10 cellular contexts compared by ENCODE assay signal in the genomic region with DNA sequence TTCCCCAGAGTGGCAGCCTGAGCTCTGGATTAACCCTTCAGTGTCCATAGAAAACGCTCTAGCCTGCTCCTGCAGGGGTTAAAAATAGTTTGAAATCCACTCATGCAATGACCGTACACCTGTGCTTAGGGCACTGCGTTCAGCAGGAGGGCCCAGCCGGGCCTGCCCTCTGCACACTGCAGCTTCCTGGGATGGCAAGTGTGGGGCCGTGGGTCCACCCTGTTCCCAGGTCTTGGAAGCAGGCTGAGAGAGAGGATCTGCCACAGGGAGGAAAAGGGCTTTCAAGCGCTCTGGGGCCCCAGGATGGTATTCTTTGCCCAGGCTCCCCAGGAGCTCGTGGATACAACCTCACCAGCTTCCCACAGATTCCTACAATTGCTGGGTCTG. TPM values are rescaled to one million over a fixed set of nuclear protein-coding genes. Genes with fewer than 3 reads are reported as not detected.
DNase-seq lines count a peak whose midpoint lies in the region; ATAC-seq and TF ChIP-seq lines count a peak whose summit lies in the region.
"Had no signal": no experiment of that assay in that cellular context is flagged by ENCODE, and none has a peak within 500 bp of the region (broad histone marks: within the 10 kb centered on the region; RNA-seq: fewer than 3 reads in every experiment).

No MANE protein-coding gene starts in this region.

- no peak overlapping the region for H3K4me2 ChIP-seq in GM23248 (ENCODE audit: unreplicated experiment)

- H3K36me3 ChIP-seq in GM23248 (ENCODE audit: low read depth) = no peaks in the 10 kb centered on the region

- H3K9me3 ChIP-seq in GM23248 (ENCODE audit: low read depth) = no peaks in the 10 kb centered on the region

- no peaks in the 10 kb centered on the region for H3K9me2 ChIP-seq in GM23248 (ENCODE audit: insufficient read depth)

- no peaks in the 10 kb centered on the region for H3F3A ChIP-seq in GM23248 (ENCODE audit: insufficient read depth)

- in situ Hi-C loops in GM23248 (cut with MboI) = no loop called here

- H3K4me3 Mint-ChIP-seq in activated T-cell treated with anti-CD3 and anti-CD28 coated beads, Interleukin-2, amount 50 U/mL, for 72 hours = peak overlapping the region in 1 of 2 donors; percentile 22

- peaks cover 0 to 1% of the 10 kb centered on the region in 2 donors for H3K36me3 Mint-ChIP-seq in activated T-cell treated with anti-CD3 and anti-CD28 coated beads, Interleukin-2, amount 50 U/mL, for 72 hours (ENCODE audit: insufficient read depth in 2 of 2)

- H3K4me3 ChIP-seq in HL-60 (replicated peaks; ENCODE audit: insufficient read depth, low read length) (no peak overlapping the region), GM23248 (no peak overlapping the region)

- DNase-seq in activated T-cell treated with anti-CD3 and anti-CD28 coated beads, Interleukin-2, amount 50 U/mL, for 72 hours = no peak
- DNase-seq in activated T-cell treated with anti-CD3 and anti-CD28 coated beads for 4 hours (no peak), HL-60 (ENCODE audit: low read depth in 1 of 2, low spot score in 1 of 2) (no peak), substantia nigra (lab: John Stamatoyannopoulos, UW) (no peak), NCI-H1436 (lab: John Stamatoyannopoulos, UW) (no peak), GM23248 (no peak), NCI-H82 treated with DMSO at 0.1 percent for 48 hours (lab: John Stamatoyannopoulos, UW; ENCODE audit: unreplicated experiment) (no peak)
- DNase-seq: NCI-H1930 had no signal

- H3K4me1 Mint-ChIP-seq in activated T-cell treated with anti-CD3 and anti-CD28 coated beads, Interleukin-2, amount 50 U/mL, for 72 hours (ENCODE audit: low read depth) = peaks cover 33% of the 10 kb centered on the region

- no peaks in the 10 kb centered on the region for H3K4me1 ChIP-seq in GM23248 (ENCODE audit: insufficient read depth)

- no peak overlapping the region for H2AFZ ChIP-seq in GM23248

- TF ChIP-seq CTCF in HL-60 (IDR thresholded peaks at IDR 0.05; ENCODE audit: insufficient read depth, low read length) = no peak

- no peak overlapping the region for H3K9ac ChIP-seq in GM23248

- no peaks in the 10 kb centered on the region for H3K27me3 Mint-ChIP-seq in activated T-cell treated with anti-CD3 and anti-CD28 coated beads, Interleukin-2, amount 50 U/mL, for 72 hours (ENCODE audit: low read depth)

- no peaks in the 10 kb centered on the region for H3K79me2 ChIP-seq in GM23248 (ENCODE audit: insufficient read depth)

- peak overlapping the region; percentile 45 for H3K27ac Mint-ChIP-seq in activated T-cell treated with anti-CD3 and anti-CD28 coated beads, Interleukin-2, amount 50 U/mL, for 72 hours

- peak; percentile 30 to 33 for ATAC-seq in activated T-cell treated with anti-CD3 and anti-CD28 coated beads, Interleukin-2, amount 50 U/mL, for 72 hours (replicated peaks in 1 of 2)
- peak; percentile 25 for ATAC-seq in esophagus mucosa

- 50 to 58% methylated on average over 7 of the region's 7 CpGs for WGBS in GM23248 (ENCODE audit: low coverage in 1 of 2, low lambda C conversion rate in 2 of 2, missing lambda C conversion rate in 2 of 2), 2 experiments

- H4K20me1 ChIP-seq in GM23248 (ENCODE audit: insufficient read depth) = no peaks in the 10 kb centered on the region

- H3K27me3 ChIP-seq in HL-60 (ENCODE audit: insufficient read depth, poor library complexity, severe bottlenecking) (no peaks in the 10 kb centered on the region), GM23248 (replicated peaks; ENCODE audit: insufficient read depth) (peaks cover 12% of the 10 kb centered on the region)

- peak overlapping the region; percentile 90 for H3K27ac ChIP-seq in HL-60 (replicated peaks)
- H3K27ac ChIP-seq in substantia nigra (ENCODE audit: low read depth, low read length, poor library complexity, severe bottlenecking) = peak overlapping the region; percentile 98
- H3K27ac ChIP-seq in GM23248 = no peak overlapping the region
- H3K27ac ChIP-seq: VCaP had no signal

- H3K9me3 Mint-ChIP-seq in activated T-cell treated with anti-CD3 and anti-CD28 coated beads, Interleukin-2, amount 50 U/mL, for 72 hours = no peaks in the 10 kb centered on the region

RNA-seq across cellular contexts. Expression of a gene that starts 1.5 kb away (rescaled TPM):
- total RNA-seq in activated T-cell treated with anti-CD3 and anti-CD28 coated beads, Interleukin-2, amount 50 U/mL, for 72 hours = under 1 TPM in 1 of 2 donors, not detected in 1; 0.72 TPM
- total RNA-seq in esophagus mucosa = 0.64 TPM
- not detected in 2 replicates for total RNA-seq in GM23248 (2014; rRNA removed; shearing (Covaris generic))
- polyA plus RNA-seq in GM23248 (2016; fragmentation: Nextera tagmentation; extraction: Ambion mirVana) = not detected in 2 replicates

RNA-seq across cellular contexts. Expression of a gene that starts 29.1 kb away (rescaled TPM):
- 10 to 100 TPM; 81.3 to 95.1 TPM for total RNA-seq in activated T-cell treated with anti-CD3 and anti-CD28 coated beads, Interleukin-2, amount 50 U/mL, for 72 hours
- 71.1 TPM for total RNA-seq in esophagus mucosa
- 130 and 171 TPM in 2 replicates for total RNA-seq in GM23248 (2014; rRNA removed; shearing (Covaris generic))
- polyA plus RNA-seq in GM23248 (2016; fragmentation: Nextera tagmentation; extraction: Ambion mirVana) = 145 and 146 TPM in 2 replicates
